ENCODE assay signal across 15 cellular contexts in the genomic region with DNA sequence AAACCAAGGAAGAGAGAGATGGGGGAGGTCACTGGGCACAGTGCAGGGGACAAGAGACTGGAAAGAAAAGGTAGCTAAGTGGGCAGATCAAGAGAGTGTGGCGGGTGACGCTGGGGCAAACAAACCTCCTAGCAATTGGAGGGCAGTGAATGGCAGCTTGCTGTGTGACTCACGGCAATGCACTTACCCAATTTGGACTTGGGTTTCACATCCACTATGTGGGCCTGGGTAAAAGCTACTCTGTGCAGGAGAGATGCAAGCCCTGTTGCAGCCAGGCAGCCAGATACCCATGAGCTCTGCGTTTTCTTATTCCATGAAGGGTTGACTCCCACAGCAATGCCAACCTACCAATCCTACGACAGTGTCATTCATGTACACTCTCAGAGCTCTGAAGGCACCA. TPM values are rescaled to one million over a fixed set of nuclear protein-coding genes. Genes with fewer than 3 reads are reported as not detected.
DNase-seq lines count a peak whose midpoint lies in the region; ATAC-seq, FAIRE-seq and TF ChIP-seq lines count a peak whose summit lies in the region.
"Had no signal": no experiment of that assay in that cellular context is flagged by ENCODE, and none has a peak within 500 bp of the region (broad histone marks: within the 10 kb centered on the region; RNA-seq: fewer than 3 reads in every experiment).

No MANE protein-coding gene starts in this region.

- peaks cover 100% of the 10 kb centered on the region for H3K79me2 ChIP-seq in endothelial cell of umbilical vein (ENCODE audit: control insufficient read depth, insufficient read depth, low read length)

- H3K9me3 ChIP-seq in endothelial cell of umbilical vein (replicated peaks; ENCODE audit: control insufficient read depth, insufficient read depth, low read length) (no peaks in the 10 kb centered on the region), gastrocnemius medialis (no peaks in the 10 kb centered on the region)
- H3K9me3 ChIP-seq: SJSA1 had no signal

- no peaks in the 10 kb centered on the region for H3K27me3 ChIP-seq in endothelial cell of umbilical vein (ENCODE audit: control insufficient read depth in 2 of 2, insufficient read depth in 2 of 2, low read length in 2 of 2)
- no peaks in the 10 kb centered on the region for H3K27me3 ChIP-seq in gastrocnemius medialis
- H3K27me3 ChIP-seq: SJSA1 had no signal

- intact Hi-C loops in endothelial cell of umbilical vein (cut with micrococcal nuclease) (loop anchor here (5.0 kb wide), 2 partner anchors 297 to 482 kb away; a partner anchor contains a TSS), gastrocnemius medialis (cut with DNase I; ENCODE audit: low total_unique reads) (loop anchor here (10.0 kb wide), 1 partner anchor 430 kb away; no protein-coding TSS in a partner anchor)

- peaks cover 9 to 11% of the 10 kb centered on the region in 2 experiments for H3K36me3 ChIP-seq in endothelial cell of umbilical vein (ENCODE audit: control insufficient read depth in 2 of 2, extremely low read depth in 1 of 2, insufficient read depth in 2 of 2, low read length in 2 of 2)
- no peaks in the 10 kb centered on the region for H3K36me3 ChIP-seq in gastrocnemius medialis
- H3K36me3 ChIP-seq: WERI-Rb-1 had no signal

- H3K4me3 ChIP-seq in endothelial cell of umbilical vein (replicated peaks in 1 of 3; ENCODE audit: insufficient read depth in 1 of 3, low read depth in 1 of 3, low read length in 3 of 3) (no peak overlapping the region), gastrocnemius medialis (no peak overlapping the region)
- H3K4me3 ChIP-seq: SJSA1 had no signal

- in situ Hi-C loops in gastrocnemius medialis (cut with MboI; ENCODE audit: low sequenced_read_pairs in 4 of 4) = no loop called here

- BruUV-seq in endothelial cell of umbilical vein (replicated peaks; lab: Mats Ljungman, UMichigan) = no TSS peak

- H3K4me1 ChIP-seq in endothelial cell of umbilical vein (ENCODE audit: control insufficient read depth, extremely low read depth, insufficient read depth, low read length) (peaks cover 88% of the 10 kb centered on the region), gastrocnemius medialis (peaks cover 67 to 88% of the 10 kb centered on the region in 2 donors)

- H3K27ac ChIP-seq in endothelial cell of umbilical vein (ENCODE audit: insufficient read depth, low read depth, low read length) = peak overlapping the region; percentile 97
- H3K27ac ChIP-seq in gastrocnemius medialis = peak overlapping the region in 3 of 4 donors; percentile 20 to 33 (median 23)
- H3K27ac ChIP-seq: WERI-Rb-1 had no signal

- H3K9ac ChIP-seq in endothelial cell of umbilical vein (replicated peaks; ENCODE audit: extremely low read depth, insufficient read depth, low read length) = no peak overlapping the region

- CTCF ChIA-PET in endothelial cell of umbilical vein (lab: Charles Lee) = interaction anchor here (0.8 to 15.2 kb wide), 4 partner anchors 10 to 75 kb away, joined by 3 to 714 read pairs (median 8); a partner anchor contains a TSS

- ATAC-seq in GM18868 (IDR thresholded peaks at IDR 0.05; ENCODE audit: unreplicated experiment) (peak; percentile 58), gastrocnemius medialis (peak; percentile 45 to 68), HG03045 (IDR thresholded peaks at IDR 0.05; ENCODE audit: unreplicated experiment) (no peak)
- ATAC-seq: activated naive CD4-positive, alpha-beta T cell treated with anti-CD3 and anti-CD28 coated beads, Interleukin-2, amount 50 U/mL, for 72 hours had no signal

- TF ChIP-seq POLR2A in endothelial cell of umbilical vein (IDR thresholded peaks at IDR 0.05; ENCODE audit: low read depth, low read length) (no peak), gastrocnemius medialis (IDR thresholded peaks at IDR 0.05) (no peak)

- H4K20me1 ChIP-seq in endothelial cell of umbilical vein (replicated peaks; ENCODE audit: control insufficient read depth, extremely low read depth, insufficient read depth, low read length) = no peaks in the 10 kb centered on the region

- peak; percentile 21 for FAIRE-seq in endothelial cell of umbilical vein (lab: Jason Lieb, UNC)

- H3K4me2 ChIP-seq in endothelial cell of umbilical vein (ENCODE audit: insufficient read depth, low read length) = no peak overlapping the region

- no peaks in the 10 kb centered on the region for H3K9me1 ChIP-seq in endothelial cell of umbilical vein (replicated peaks; ENCODE audit: control insufficient read depth, extremely low read depth, insufficient read depth, low read length)

- no peak overlapping the region for H2AFZ ChIP-seq in endothelial cell of umbilical vein (ENCODE audit: low read depth, low read length)

- dilution Hi-C loops in endothelial cell of umbilical vein (cut with MboI; ENCODE audit: extremely low pct_ligation_motif_present, low sequenced_read_pairs) = loop anchor here (5.0 to 25.0 kb wide), 2 partner anchors 52 to 97 kb away; no protein-coding TSS in a partner anchor

- peak; percentile 50 to 61 for DNase-seq in NOMO-1 (lab: John Stamatoyannopoulos, UW; ENCODE audit: unreplicated experiment in 2 of 2)
- DNase-seq in endothelial cell of umbilical vein (ENCODE audit: low read depth, low spot score) = no peak
- DNase-seq in gastrocnemius medialis = peak in 1 of 2 donors; percentile 59
- DNase-seq in SK-N-DZ (ENCODE audit: low spot score) = no peak
- DNase-seq in activated T-cell treated with anti-CD3 and anti-CD28 coated beads for 4 hours = no peak
- no peak for DNase-seq in epidermal melanocyte (ENCODE audit: insufficient read length, low spot score)
- DNase-seq: EL; NCI-H1048; NCI-H526 treated with DMSO at 0.1 percent for 48 hours; stimulated activated CD4-positive, alpha-beta T cell treated with anti-CD3 and anti-CD28 coated beads, Interleukin-2, amount 100 ng/mL, for 24 hours; WERI-Rb-1 had no signal

- TF ChIP-seq CTCF in endothelial cell of umbilical vein (IDR thresholded peaks at IDR 0.05; ENCODE audit: extremely low read depth in 1 of 2, insufficient read depth in 1 of 2, low read depth in 1 of 2, low read length in 2 of 2) (no peak), gastrocnemius medialis (IDR thresholded peaks at IDR 0.05 in 4 of 5, conservative IDR thresholded peaks at IDR 0.05 in 1 of 5) (no peak)

- POLR2A ChIA-PET in endothelial cell of umbilical vein (lab: Charles Lee) = interaction anchor here (2.1 kb wide), 1 partner anchor 13 kb away, joined by 4 read pairs; no protein-coding TSS in a partner anchor

TF ChIP-seq in endothelial cell of umbilical vein, 7 proteins besides CTCF, POLR2A, EP300 and RAD21:
- TF ChIP-seq MYC (IDR thresholded peaks at IDR 0.05; ENCODE audit: low read depth, low read length) (no peak), JUN (IDR thresholded peaks at IDR 0.05; ENCODE audit: borderline replicate concordance, insufficient read depth, insufficient read length, low read depth) (no peak)
- TF ChIP-seq, protein P1, sequence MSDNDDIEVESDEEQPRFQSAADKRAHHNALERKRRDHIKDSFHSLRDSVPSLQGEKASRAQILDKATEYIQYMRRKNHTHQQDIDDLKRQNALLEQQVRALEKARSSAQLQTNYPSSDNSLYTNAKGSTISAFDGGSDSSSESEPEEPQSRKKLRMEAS (IDR thresholded peaks at IDR 0.05; ENCODE audit: insufficient read depth, insufficient read length) = no peak

RNA-seq across cellular contexts. Expression of a gene that starts 9.5 kb away (rescaled TPM):
- total RNA-seq in endothelial cell of umbilical vein (229 and 302 TPM in 2 replicates), gastrocnemius medialis (10 to 100 TPM; 12.4 to 20.0 (median 16.2) TPM)
- 42.6 and 43.3 TPM in 2 replicates for polyA plus RNA-seq in endothelial cell of umbilical vein
- polyA plus RNA-seq in endothelial cell of umbilical vein (2011; cell fraction: cytosol; rRNA removed) = 45.8 and 46.2 TPM in 2 replicates
- 246 and 252 TPM in 2 replicates for polyA plus RNA-seq in endothelial cell of umbilical vein (2011; cell fraction: nucleus; rRNA removed)
- polyA plus RNA-seq in endothelial cell of umbilical vein (2012) = 71.3 and 100 TPM in 2 replicates
- polyA minus RNA-seq in endothelial cell of umbilical vein = 148 and 179 TPM in 2 replicates
- 4.7 TPM for polyA minus RNA-seq in endothelial cell of umbilical vein (2011; cell fraction: cytosol; rRNA and poly(A)+ RNA removed)
- 206 and 227 TPM in 2 replicates for polyA minus RNA-seq in endothelial cell of umbilical vein (2011; cell fraction: nucleus; rRNA and poly(A)+ RNA removed)
- polyA plus RNA-seq in SK-N-DZ (2014; cell fraction: cytosol; rRNA removed) = 6.0 and 6.3 TPM in 2 replicates
- polyA plus RNA-seq in SK-N-DZ (2014; cell fraction: nucleus; rRNA removed) = 16.3 and 61.2 TPM in 2 replicates

Comparison
In these comparisons a context has a peak if more than half of its experiments do, and no peak if none do; other contexts are left out.
1. DNase-seq: peak in NOMO-1 (2 of 2); none in endothelial cell of umbilical vein (single experiment), SK-N-DZ (single experiment), activated T-cell treated with anti-CD3 and anti-CD28 coated beads for 4 hours (single experiment) and epidermal melanocyte (single experiment).
2. RNA of a gene that starts 9.5 kb away (total RNA-seq): 229 to 302 TPM in endothelial cell of umbilical vein; 12.4 to 20.0 TPM in gastrocnemius medialis; every median in the first group is over 10 times any median in the second.